35 cellular contexts compared by ENCODE assay signal in the genomic region with DNA sequence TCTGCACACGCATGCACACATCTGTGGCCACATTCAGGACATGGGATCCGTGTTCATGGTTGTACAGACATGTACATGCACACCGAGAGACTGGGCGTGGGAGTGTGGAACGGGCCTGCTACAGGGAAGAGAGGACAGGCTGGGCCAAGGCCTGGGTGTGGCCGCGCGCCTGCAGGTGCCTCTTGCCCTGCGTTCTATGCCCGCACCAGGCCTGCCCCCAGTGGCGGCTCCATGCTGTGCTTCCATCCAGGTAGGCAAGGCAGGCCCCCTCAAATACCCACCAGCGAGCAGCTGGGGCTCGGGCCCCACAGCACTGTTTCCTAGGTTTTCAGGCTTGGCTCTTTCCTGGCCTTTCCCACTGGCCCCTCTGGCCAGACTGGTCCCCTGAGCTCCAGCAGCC. TPM values are rescaled to one million over a fixed set of nuclear protein-coding genes. Genes with fewer than 3 reads are reported as not detected.
DNase-seq lines count a peak whose midpoint lies in the region; ATAC-seq, FAIRE-seq and TF ChIP-seq lines count a peak whose summit lies in the region.
"Had no signal": no experiment of that assay in that cellular context is flagged by ENCODE, and none has a peak within 500 bp of the region (broad histone marks: within the 10 kb centered on the region; RNA-seq: fewer than 3 reads in every experiment).

No MANE protein-coding gene starts in this region.

- no peak for DNase-seq in GM23338 (ENCODE audit: low spot score)
- no peak for DNase-seq in RWPE1 (ENCODE audit: low spot score)
- DNase-seq in keratinocyte (ENCODE audit: low read depth, low spot score) = no peak
- peak; percentile 64 for DNase-seq in spleen
- DNase-seq in Karpas-422 = no peak
- no peak for DNase-seq in NCI-H1694 (lab: John Stamatoyannopoulos, UW)
- DNase-seq in activated CD4-positive, alpha-beta T cell treated with anti-CD3 and anti-CD28 coated beads, Interleukin-2, amount 50 U/mL, for 4 hours = no peak
- DNase-seq: activated CD4-positive, alpha-beta T cell treated with anti-CD3 and anti-CD28 coated beads for 36 hours; activated CD8-positive, alpha-beta memory T cell treated with anti-CD3 and anti-CD28 coated beads for 24 hours; activated naive CD4-positive, alpha-beta T cell treated with anti-CD3 and anti-CD28 coated beads, Interleukin-2, amount 50 U/mL, for 16 hours; activated T-cell treated with anti-CD3 and anti-CD28 coated beads for 4 hours; body of pancreas; dermis blood vessel endothelial cell; kidney glomerular epithelial cell; lower lobe of right lung; NCI-H1417; NCI-H2081 treated with DMSO at 0.1 percent for 48 hours; NCI-H226; NCI-H69; ovary; SIG-M5; stimulated activated CD4-positive, alpha-beta T cell treated with anti-CD3 and anti-CD28 coated beads, Interleukin-1b, Interleukin-23, amount 100 ng/mL, for 48 hours; stimulated activated naive CD4-positive, alpha-beta T cell treated with Interleukin-2 at 50 U/mL for 16 hours had no signal

- peaks cover 16% of the 10 kb centered on the region for H3K4me1 Mint-ChIP-seq in GM23338
- H3K4me1 Mint-ChIP-seq: activated CD4-positive, alpha-beta T cell treated with anti-CD3 and anti-CD28 coated beads for 36 hours; central memory CD8-positive, alpha-beta T cell had no signal

- intact Hi-C loops in spleen (cut with DNase I; ENCODE audit: low total_unique reads) = no loop called here

- H3K9me2 ChIP-seq in GM23338 (ENCODE audit: insufficient read depth) (no peaks in the 10 kb centered on the region), Karpas-422 (replicated peaks; ENCODE audit: insufficient read depth, low read length) (no peaks in the 10 kb centered on the region)

- H4K20me1 ChIP-seq in GM23338 (replicated peaks; ENCODE audit: insufficient read depth) (no peaks in the 10 kb centered on the region), keratinocyte (ENCODE audit: control insufficient read depth, extremely low read depth, insufficient read depth, low read length) (no peaks in the 10 kb centered on the region), Karpas-422 (ENCODE audit: insufficient read depth, low read depth, low read length) (no peaks in the 10 kb centered on the region)

- peak; percentile 21; the same call in 1 of the 3 replicates for ATAC-seq in GM23338
- ATAC-seq in HG03039 (IDR thresholded peaks at IDR 0.05; ENCODE audit: unreplicated experiment) = no peak
- ATAC-seq: activated CD4-positive, alpha-beta T cell treated with anti-CD3 and anti-CD28 coated beads for 36 hours; body of pancreas; gastroesophageal sphincter; lower lobe of right lung had no signal

- H3K27me3 ChIP-seq in GM23338 (ENCODE audit: insufficient read depth) = no peaks in the 10 kb centered on the region
- H3K27me3 ChIP-seq in keratinocyte (ENCODE audit: control insufficient read depth, extremely low read depth, insufficient read depth, low read length) = no peaks in the 10 kb centered on the region
- H3K27me3 ChIP-seq in spleen (replicated peaks in 1 of 7) = no peaks in the 10 kb centered on the region
- no peaks in the 10 kb centered on the region for H3K27me3 ChIP-seq in Karpas-422 (ENCODE audit: low read length)
- H3K27me3 ChIP-seq: body of pancreas, gastroesophageal sphincter, ovary, suprapubic skin had no signal

- no peaks in the 10 kb centered on the region for H3K9me3 ChIP-seq in keratinocyte (ENCODE audit: control insufficient read depth, low read depth, low read length)
- H3K9me3 ChIP-seq in spleen = no peaks in the 10 kb centered on the region
- no peaks in the 10 kb centered on the region for H3K9me3 ChIP-seq in Karpas-422 (ENCODE audit: low read length)
- H3K9me3 ChIP-seq: body of pancreas, gastroesophageal sphincter, lower lobe of right lung, ovary, suprapubic skin had no signal

- H3K9me1 ChIP-seq in keratinocyte (ENCODE audit: control insufficient read depth, extremely low read depth, insufficient read depth, low read length) = no peaks in the 10 kb centered on the region

- H3K79me2 ChIP-seq in GM23338 (replicated peaks; ENCODE audit: insufficient read depth) (no peaks in the 10 kb centered on the region), keratinocyte (ENCODE audit: control insufficient read depth, insufficient read depth, low read length) (no peaks in the 10 kb centered on the region), Karpas-422 (ENCODE audit: low read length) (no peaks in the 10 kb centered on the region)

- 82 to 95% (median 92%) methylated on average over 13 of the region's 13 CpGs for WGBS in spleen, 5 donors

- H3K4me1 ChIP-seq in GM23338 (ENCODE audit: insufficient read depth) = peaks cover under 1% of the 10 kb centered on the region; the same call in 1 of the 2 replicates
- no peaks in the 10 kb centered on the region for H3K4me1 ChIP-seq in keratinocyte (ENCODE audit: control insufficient read depth, extremely low read depth, insufficient read depth, low read length)
- peaks cover 0 to 10% (median 3%) of the 10 kb centered on the region in 6 donors for H3K4me1 ChIP-seq in spleen
- peaks cover under 1% of the 10 kb centered on the region for H3K4me1 ChIP-seq in Karpas-422 (ENCODE audit: low read length)
- H3K4me1 ChIP-seq: lower lobe of right lung had no signal

- POLR2A ChIA-PET in RWPE1 (lab: Yijun Ruan, JAX; ENCODE audit: low non-redundant PET) = no interaction called here

- no peak overlapping the region for H2AFZ ChIP-seq in GM23338
- no peak overlapping the region for H2AFZ ChIP-seq in keratinocyte (ENCODE audit: control insufficient read depth, low read length)
- H2AFZ ChIP-seq in Karpas-422 (ENCODE audit: low read length) = no peak overlapping the region

- dilution Hi-C loops in keratinocyte (cut with MboI; ENCODE audit: extremely low pct_ligation_motif_present, low sequenced_read_pairs) = no loop called here

- H3K27ac ChIP-seq in GM23338 (ENCODE audit: low read depth) = no peak overlapping the region
- peak overlapping the region; percentile 23 for H3K27ac ChIP-seq in RWPE1
- no peak overlapping the region for H3K27ac ChIP-seq in keratinocyte (ENCODE audit: control insufficient read depth, insufficient read depth, low read length)
- H3K27ac ChIP-seq in spleen = no peak overlapping the region
- H3K27ac ChIP-seq in Karpas-422 (ENCODE audit: low read length) = no peak overlapping the region
- H3K27ac ChIP-seq: body of pancreas, gastroesophageal sphincter, KMS-11, lower lobe of right lung, ovary, suprapubic skin had no signal

- TF ChIP-seq CTCF in GM23338 (conservative IDR thresholded peaks at IDR 0.05; ENCODE audit: low read depth in 2 of 2) (no peak; a peak in 1 of 4 replicates), RWPE1 (conservative IDR thresholded peaks at IDR 0.05; ENCODE audit: low read depth) (no peak), keratinocyte (optimal IDR thresholded peaks at IDR 0.05 in 1 of 3, IDR thresholded peaks at IDR 0.05 in 1 of 3, conservative IDR thresholded peaks at IDR 0.05 in 1 of 3; ENCODE audit: extremely low read depth in 1 of 3, insufficient read depth in 2 of 3, low read length in 3 of 3) (peak; percentile 33 to 76 (median 45)), spleen (IDR thresholded peaks at IDR 0.05 in 8 of 11, conservative IDR thresholded peaks at IDR 0.05 in 3 of 11) (no peak)

- H3K36me3 ChIP-seq in GM23338 (ENCODE audit: insufficient read depth) (no peaks in the 10 kb centered on the region), keratinocyte (ENCODE audit: control insufficient read depth in 2 of 2, extremely low read depth in 1 of 2, insufficient read depth in 2 of 2, low read length in 2 of 2) (no peaks in the 10 kb centered on the region), spleen (no peaks in the 10 kb centered on the region), Karpas-422 (ENCODE audit: insufficient read depth, low read length) (no peaks in the 10 kb centered on the region)
- H3K36me3 ChIP-seq: gastroesophageal sphincter, lower lobe of right lung, ovary, suprapubic skin had no signal

- no peak overlapping the region for H3K4me3 Mint-ChIP-seq in GM23338
- H3K4me3 Mint-ChIP-seq: activated CD4-positive, alpha-beta T cell treated with anti-CD3 and anti-CD28 coated beads for 36 hours; CD14-positive monocyte; central memory CD8-positive, alpha-beta T cell; natural killer cell treated with Interleukin-12 subunit alpha and Interleukin-12 subunit beta and Interleukin-15 and Interleukin-18, amount 100 ng/mL, for 72 hours; T-helper 2 cell treated with Interferon-gamma antibody and Interleukin-4, amounts not matched to agents 5 μg/mL and 100 μg/mL, for 36 hours had no signal

- H3K9ac ChIP-seq in keratinocyte (ENCODE audit: control insufficient read depth, extremely low read depth, insufficient read depth, low read length) = no peak overlapping the region
- no peak overlapping the region for H3K9ac ChIP-seq in Karpas-422 (ENCODE audit: low read length)
- H3K9ac ChIP-seq: KMS-11 had no signal

- no peak overlapping the region for H3K4me3 ChIP-seq in GM23338
- no peak overlapping the region for H3K4me3 ChIP-seq in keratinocyte (ENCODE audit: control insufficient read depth in 2 of 3, extremely low read depth in 1 of 3, insufficient read depth in 2 of 3, low read depth in 1 of 3, low read length in 3 of 3)
- H3K4me3 ChIP-seq in spleen = no peak overlapping the region
- H3K4me3 ChIP-seq in Karpas-422 (ENCODE audit: low read length) = no peak overlapping the region
- H3K4me3 ChIP-seq: body of pancreas, gastroesophageal sphincter, lower lobe of right lung, ovary, suprapubic skin had no signal

- H3K27ac Mint-ChIP-seq in GM23338 = no peak overlapping the region
- H3K27ac Mint-ChIP-seq: activated CD4-positive, alpha-beta T cell treated with anti-CD3 and anti-CD28 coated beads for 36 hours; activated T-helper 2 cell treated with anti-CD3 and anti-CD28 coated beads, Interferon-gamma antibody, Interleukin-2, Interleukin-4, amounts not matched to agents 10 μg/mL and 5 μg/mL and 100 μg/mL, durations not matched to agents 14 hours and 24 hours and 36 hours; natural killer cell treated with Interleukin-12 subunit alpha and Interleukin-12 subunit beta and Interleukin-15 and Interleukin-18, amount 100 ng/mL, for 72 hours; T-helper 2 cell treated with Interferon-gamma antibody and Interleukin-4, amounts not matched to agents 5 μg/mL and 100 μg/mL, for 36 hours had no signal

- no peaks in the 10 kb centered on the region; the same call in 2 of the 3 replicates for H3K9me3 Mint-ChIP-seq in GM23338
- H3K9me3 Mint-ChIP-seq: activated T-helper 2 cell treated with anti-CD3 and anti-CD28 coated beads, Interferon-gamma antibody, Interleukin-2, Interleukin-4, amounts not matched to agents 10 μg/mL and 5 μg/mL and 100 μg/mL, durations not matched to agents 14 hours and 24 hours and 36 hours; CD14-positive monocyte; central memory CD8-positive, alpha-beta T cell; natural killer cell treated with Interleukin-12 subunit alpha and Interleukin-12 subunit beta and Interleukin-15 and Interleukin-18, amount 100 ng/mL, for 72 hours; T-helper 2 cell treated with Interferon-gamma antibody and Interleukin-4, amounts not matched to agents 5 μg/mL and 100 μg/mL, for 36 hours had no signal

- FAIRE-seq in keratinocyte (lab: Jason Lieb, UNC) = peak; percentile 20
- FAIRE-seq: D721Med, endometrium, RCC 7860 had no signal

- no peak for TF ChIP-seq POLR2A in spleen (IDR thresholded peaks at IDR 0.05)

- no peaks in the 10 kb centered on the region for H3K36me3 Mint-ChIP-seq in GM23338 (ENCODE audit: low read depth)
- H3K36me3 Mint-ChIP-seq: CD14-positive monocyte; natural killer cell treated with Interleukin-12 subunit alpha and Interleukin-12 subunit beta and Interleukin-15 and Interleukin-18, amount 100 ng/mL, for 72 hours had no signal

- peaks cover 10% of the 10 kb centered on the region; the same call in 1 of the 2 replicates for H3F3A ChIP-seq in GM23338 (replicated peaks; ENCODE audit: low read depth)

- CTCF ChIA-PET in RWPE1 (lab: Yijun Ruan, JAX) = interaction anchor here (0.6 to 0.9 kb wide), 2 partner anchors 18 to 86 kb away, joined by 3 read pairs; no protein-coding TSS in a partner anchor

- H3K27me3 Mint-ChIP-seq in GM23338 (ENCODE audit: insufficient read depth, low read depth, poor library complexity) = peaks cover 14% of the 10 kb centered on the region
- H3K27me3 Mint-ChIP-seq: activated CD4-positive, alpha-beta T cell treated with anti-CD3 and anti-CD28 coated beads for 36 hours; central memory CD8-positive, alpha-beta T cell; natural killer cell treated with Interleukin-12 subunit alpha and Interleukin-12 subunit beta and Interleukin-15 and Interleukin-18, amount 100 ng/mL, for 72 hours had no signal

- H3K4me2 ChIP-seq in GM23338 (no peak overlapping the region), keratinocyte (ENCODE audit: control insufficient read depth, extremely low read depth, insufficient read depth, low read depth, low read length) (no peak overlapping the region), Karpas-422 (ENCODE audit: low read depth, low read length, poor library complexity, severe bottlenecking) (no peak overlapping the region)
- H3K4me2 ChIP-seq: KMS-11 had no signal

RNA-seq across cellular contexts. Expression of gene PTMA, which starts 15.5 kb away (rescaled TPM):
- total RNA-seq in GM23338 (2014; rRNA removed; shearing (Covaris generic)) = 1,861 and 2,007 TPM in 2 replicates
- polyA plus RNA-seq in GM23338 (2016; fragmentation: Nextera tagmentation; extraction: Ambion mirVana) (8,990 and 10,188 TPM in 2 replicates), keratinocyte (200 to 691 TPM (median 598 TPM) in 3 replicates), spleen (1,000 to 10,000 TPM; 1,653 to 2,114 (median 1,725) TPM)
- polyA plus RNA-seq in keratinocyte (2011; ENCODE audit: low read depth) = 225 TPM
- 365 and 669 TPM in 2 replicates for polyA plus RNA-seq in keratinocyte (2011; cell fraction: cytosol; rRNA removed)
- polyA plus RNA-seq in keratinocyte (2011; cell fraction: nucleus; rRNA removed) = 172 and 224 TPM in 2 replicates
- polyA plus RNA-seq in keratinocyte (2012; ENCODE audit: low replicate concordance) = 295 and 1,005 TPM in 2 replicates
- polyA minus RNA-seq in keratinocyte = 30.7 to 59.6 TPM (median 58.6 TPM) in 3 replicates
- 399 TPM for polyA minus RNA-seq in keratinocyte (2011; cell fraction: cytosol; rRNA and poly(A)+ RNA removed)
- polyA minus RNA-seq in keratinocyte (2011; cell fraction: nucleus; rRNA and poly(A)+ RNA removed) = 57.3 and 58.8 TPM in 2 replicates
- total RNA-seq in spleen = 100 to 1,000 TPM; 509 to 901 (median 767) TPM
- total RNA-seq in Karpas-422 (2014; rRNA removed; shearing (Covaris generic); ENCODE audit: low replicate concordance) = 1,532 and 1,657 TPM in 2 replicates

Comparison
In these comparisons a context has a peak if more than half of its experiments do, and no peak if none do; other contexts are left out.
1. CTCF ChIP-seq: peak in keratinocyte (3 of 3); none in GM23338 (0 of 2), RWPE1 (single experiment) and spleen (0 of 11).